ENCODE assay signal across 10 cellular contexts in genomic region chr19:1254081-1254527, GRCh38. TPM values are rescaled to one million over a fixed set of nuclear protein-coding genes. Genes with fewer than 3 reads are reported as not detected.
DNase-seq lines count a peak whose midpoint lies in the region; ATAC-seq, FAIRE-seq and TF ChIP-seq lines count a peak whose summit lies in the region.
"Had no signal": no experiment of that assay in that cellular context is flagged by ENCODE, and none has a peak within 500 bp of the region (broad histone marks: within the 10 kb centered on the region; RNA-seq: fewer than 3 reads in every experiment).

No MANE protein-coding gene starts in this region.

- H3K27me3 ChIP-seq in dorsolateral prefrontal cortex = no peaks in the 10 kb centered on the region
- no peaks in the 10 kb centered on the region for H3K27me3 ChIP-seq in mucosa of rectum (ENCODE audit: control insufficient read depth in 2 of 2, insufficient read depth in 2 of 2, low read length in 2 of 2)

- WGBS in urinary bladder = 69% methylated on average over 37 of the region's 37 CpGs

- H3K4me1 ChIP-seq in mucosa of rectum (ENCODE audit: control insufficient read depth in 2 of 2, insufficient read depth in 2 of 2, low read length in 2 of 2) (peaks cover 41 to 59% of the 10 kb centered on the region in 2 donors), urinary bladder (ENCODE audit: insufficient read depth) (peaks cover 1% of the 10 kb centered on the region)

- intact Hi-C loops in dorsolateral prefrontal cortex (cut with DNase I) = no loop called here

- peaks cover 42% of the 10 kb centered on the region for H3K4me1 Mint-ChIP-seq in activated naive CD8-positive, alpha-beta T cell treated with anti-CD3 and anti-CD28 coated beads, Interleukin-2, amount 50 U/mL, for 24 hours
- peaks cover 25% of the 10 kb centered on the region for H3K4me1 Mint-ChIP-seq in activated naive CD8-positive, alpha-beta T cell treated with anti-CD3 and anti-CD28 coated beads for 36 hours

- FAIRE-seq in urothelium cell line (lab: Jason Lieb, UNC) = no peak

- H3K9me3 Mint-ChIP-seq in activated naive CD8-positive, alpha-beta T cell treated with anti-CD3 and anti-CD28 coated beads, Interleukin-2, amount 50 U/mL, for 24 hours = no peaks in the 10 kb centered on the region
- H3K9me3 Mint-ChIP-seq in activated naive CD8-positive, alpha-beta T cell treated with anti-CD3 and anti-CD28 coated beads for 36 hours = no peaks in the 10 kb centered on the region
- H3K9me3 Mint-ChIP-seq: CD8-positive, alpha-beta T cell; stimulated activated memory B cell treated with anti-CD40 and anti-IgM and Interleukin-4, amounts not matched to agents 10 μg/mL and 1 μg/mL and 100 μg/mL, for 72 hours had no signal

- peaks cover 29% of the 10 kb centered on the region for H3K36me3 Mint-ChIP-seq in activated naive CD8-positive, alpha-beta T cell treated with anti-CD3 and anti-CD28 coated beads, Interleukin-2, amount 50 U/mL, for 24 hours (ENCODE audit: low read depth)
- H3K36me3 Mint-ChIP-seq in activated naive CD8-positive, alpha-beta T cell treated with anti-CD3 and anti-CD28 coated beads for 36 hours = peaks cover 23% of the 10 kb centered on the region

- H3K36me3 ChIP-seq in mucosa of rectum (ENCODE audit: control insufficient read depth in 2 of 2, insufficient read depth in 2 of 2, low read length in 2 of 2) (peaks cover 33 to 41% of the 10 kb centered on the region in 2 donors), urinary bladder (ENCODE audit: insufficient read depth) (peaks cover 11% of the 10 kb centered on the region)

- H3K9me3 ChIP-seq in mucosa of rectum (ENCODE audit: control insufficient read depth in 2 of 2, low read length in 2 of 2) = no peaks in the 10 kb centered on the region

- DNase-seq in activated naive CD8-positive, alpha-beta T cell treated with anti-CD3 and anti-CD28 coated beads, Interleukin-2, amount 50 U/mL, for 24 hours = no peak
- no peak for DNase-seq in activated naive CD8-positive, alpha-beta T cell treated with anti-CD3 and anti-CD28 coated beads for 36 hours
- peak in 5 of 10 donors; percentile 67 to 78 (median 73) for DNase-seq in dorsolateral prefrontal cortex
- DNase-seq in HuH-7 (ENCODE audit: low spot score) = no peak
- DNase-seq in urothelium cell line (ENCODE audit: low spot score) = no peak
- DNase-seq: CD8-positive, alpha-beta T cell had no signal

- H3K27ac ChIP-seq in dorsolateral prefrontal cortex (peak overlapping the region; percentile 90 to 100 (median 99)), mucosa of rectum (ENCODE audit: low read depth in 2 of 2, low read length in 2 of 2) (peak overlapping the region; percentile 96 to 99), urinary bladder (ENCODE audit: low read depth) (peak overlapping the region; percentile 98)

- TF ChIP-seq CTCF in dorsolateral prefrontal cortex (IDR thresholded peaks at IDR 0.05 in 54 of 56, conservative IDR thresholded peaks at IDR 0.05 in 2 of 56; ENCODE audit: low read depth in 1 of 56, partially characterized antibody in 56 of 56) = no peak

- H3K4me3 ChIP-seq in dorsolateral prefrontal cortex (peak overlapping the region; percentile 12 to 89 (median 78)), mucosa of rectum (ENCODE audit: low read length in 2 of 2) (no peak overlapping the region), urinary bladder (ENCODE audit: low read depth, low read length) (peak overlapping the region; percentile 98)

- no peak for ATAC-seq in activated naive CD8-positive, alpha-beta T cell treated with anti-CD3 and anti-CD28 coated beads, Interleukin-2, amount 50 U/mL, for 24 hours
- no peak for ATAC-seq in GM21723 (IDR thresholded peaks at IDR 0.05; ENCODE audit: unreplicated experiment)
- ATAC-seq: CD8-positive, alpha-beta T cell; stimulated activated memory B cell treated with anti-CD40 and anti-IgM and Interleukin-4, amounts not matched to agents 10 μg/mL and 1 μg/mL and 100 μg/mL, for 72 hours had no signal

- peak overlapping the region in 1 of 2 donors; percentile 92 for H3K9ac ChIP-seq in mucosa of rectum (ENCODE audit: low read depth in 1 of 2, low read length in 2 of 2)

- H3K27me3 Mint-ChIP-seq in activated naive CD8-positive, alpha-beta T cell treated with anti-CD3 and anti-CD28 coated beads, Interleukin-2, amount 50 U/mL, for 24 hours = no peaks in the 10 kb centered on the region
- H3K27me3 Mint-ChIP-seq in activated naive CD8-positive, alpha-beta T cell treated with anti-CD3 and anti-CD28 coated beads for 36 hours = no peaks in the 10 kb centered on the region
- H3K27me3 Mint-ChIP-seq: stimulated activated memory B cell treated with anti-CD40 and anti-IgM and Interleukin-4, amounts not matched to agents 10 μg/mL and 1 μg/mL and 100 μg/mL, for 72 hours had no signal

- H3K4me3 Mint-ChIP-seq in activated naive CD8-positive, alpha-beta T cell treated with anti-CD3 and anti-CD28 coated beads, Interleukin-2, amount 50 U/mL, for 24 hours = no peak overlapping the region
- no peak overlapping the region for H3K4me3 Mint-ChIP-seq in activated naive CD8-positive, alpha-beta T cell treated with anti-CD3 and anti-CD28 coated beads for 36 hours

- peak overlapping the region; percentile 59 for H3K27ac Mint-ChIP-seq in activated naive CD8-positive, alpha-beta T cell treated with anti-CD3 and anti-CD28 coated beads, Interleukin-2, amount 50 U/mL, for 24 hours
- H3K27ac Mint-ChIP-seq in activated naive CD8-positive, alpha-beta T cell treated with anti-CD3 and anti-CD28 coated beads for 36 hours = no peak overlapping the region

RNA-seq across cellular contexts. Expression of gene MIDN, which starts 5.7 kb away (rescaled TPM):
- 10 to 100 TPM; 29.3 to 29.6 TPM for total RNA-seq in activated naive CD8-positive, alpha-beta T cell treated with anti-CD3 and anti-CD28 coated beads for 36 hours
- 100 to 1,000 TPM in 4 of 120 experiments, 10 to 100 TPM in 116; 19.9 to 116 (median 36.5) TPM for total RNA-seq in dorsolateral prefrontal cortex
- 12.2 TPM for total RNA-seq in urinary bladder
- polyA plus RNA-seq in urinary bladder = 64.3 TPM

RNA-seq across cellular contexts. Expression of gene ATP5F1D, which starts 12.6 kb away (rescaled TPM):
- total RNA-seq in activated naive CD8-positive, alpha-beta T cell treated with anti-CD3 and anti-CD28 coated beads for 36 hours = 100 to 1,000 TPM; 175 to 177 TPM
- total RNA-seq in dorsolateral prefrontal cortex (100 to 1,000 TPM; 170 to 316 (median 242) TPM), urinary bladder (9.5 TPM)
- polyA plus RNA-seq in urinary bladder = 236 TPM

RNA-seq across cellular contexts. Expression of gene CIRBP, which starts 15.0 kb away (rescaled TPM):
- 100 to 1,000 TPM; 208 to 216 TPM for total RNA-seq in activated naive CD8-positive, alpha-beta T cell treated with anti-CD3 and anti-CD28 coated beads for 36 hours
- total RNA-seq in dorsolateral prefrontal cortex = 100 to 1,000 TPM; 215 to 736 (median 434) TPM
- 267 TPM for total RNA-seq in urinary bladder
- 536 TPM for polyA plus RNA-seq in urinary bladder

RNA-seq across cellular contexts. Expression of gene CBARP, which starts 16.3 kb away (rescaled TPM):
- under 1 TPM; 0.33 to 0.46 TPM for total RNA-seq in activated naive CD8-positive, alpha-beta T cell treated with anti-CD3 and anti-CD28 coated beads for 36 hours
- total RNA-seq in dorsolateral prefrontal cortex = 10 to 100 TPM in 119 of 120 experiments, 1 to 10 TPM in 1; 9.5 to 47.7 (median 25.8) TPM
- total RNA-seq in urinary bladder = 0.53 TPM
- 0.43 TPM for polyA plus RNA-seq in urinary bladder

RNA-seq across cellular contexts. Expression of gene FAM174C, which starts 21.2 kb away (rescaled TPM):
- 100 to 1,000 TPM in 1 of 2 experiments, 10 to 100 TPM in 1; 99.8 to 101 TPM for total RNA-seq in activated naive CD8-positive, alpha-beta T cell treated with anti-CD3 and anti-CD28 coated beads for 36 hours
- total RNA-seq in dorsolateral prefrontal cortex (10 to 100 TPM; 16.2 to 44.5 (median 25.3) TPM), urinary bladder (4.9 TPM)
- polyA plus RNA-seq in urinary bladder = 55.9 TPM

Comparison
In these comparisons a context has a peak if more than half of its experiments do, and no peak if none do; other contexts are left out.
1. H3K4me3 ChIP-seq: peak in dorsolateral prefrontal cortex (59 of 59) and urinary bladder (single experiment); none in mucosa of rectum (0 of 2).
2. RNA of gene ATP5F1D, which starts 12.6 kb away (total RNA-seq): 170 to 316 TPM in dorsolateral prefrontal cortex and 175 to 177 TPM in activated naive CD8-positive, alpha-beta T cell treated with anti-CD3 and anti-CD28 coated beads for 36 hours; 9.5 TPM in urinary bladder (single experiment); every median in the first group is over 10 times any median in the second.
3. Peak in every context shown above with its lines, with median percentiles within 50 percentile points of each other: H3K27ac ChIP-seq.